Comparison of ENCODE assay signal across 1 cellular context in genomic region chr17:11997147-11997971, GRCh38.
TF ChIP-seq lines count a peak whose summit lies in the region.

TSS of gene ZNF18 (minus strand) at chr17:11997475. CDS start at chr17:11992829, 4,646 bp downstream.

TF ChIP-seq in HepG2, 621 proteins besides CTCF, POLR2A, EP300 and RAD21 (continued from another document):
- TF ChIP-seq HBP1 (CRISPR knock-in tag; IDR thresholded peaks at IDR 0.05; ENCODE audit: low read depth) (0 out of 2 replicates have a peak, but pooled peaks have one; percentile 57), MIXL1 (CRISPR knock-in tag; IDR thresholded peaks at IDR 0.05) (no peak), ZNF17 (CRISPR knock-in tag; IDR thresholded peaks at IDR 0.05) (no peak), TARDBP (CRISPR knock-in tag; IDR thresholded peaks at IDR 0.05) (0 out of 2 replicates have a peak, but pooled peaks have one; percentile 72), ZNF574 (CRISPR knock-in tag; IDR thresholded peaks at IDR 0.05) (peak; percentile 95), RBM39 (IDR thresholded peaks at IDR 0.05; ENCODE audit: low read depth, low read length, poor library complexity, severe bottlenecking) (peak; percentile 80), RXRB (CRISPR knock-in tag; IDR thresholded peaks at IDR 0.05; ENCODE audit: borderline replicate concordance) (no peak; the same call in 1 of the 2 replicates), ZFY (CRISPR knock-in tag; IDR thresholded peaks at IDR 0.05) (peak; percentile 96)
